In the genomic region with DNA sequence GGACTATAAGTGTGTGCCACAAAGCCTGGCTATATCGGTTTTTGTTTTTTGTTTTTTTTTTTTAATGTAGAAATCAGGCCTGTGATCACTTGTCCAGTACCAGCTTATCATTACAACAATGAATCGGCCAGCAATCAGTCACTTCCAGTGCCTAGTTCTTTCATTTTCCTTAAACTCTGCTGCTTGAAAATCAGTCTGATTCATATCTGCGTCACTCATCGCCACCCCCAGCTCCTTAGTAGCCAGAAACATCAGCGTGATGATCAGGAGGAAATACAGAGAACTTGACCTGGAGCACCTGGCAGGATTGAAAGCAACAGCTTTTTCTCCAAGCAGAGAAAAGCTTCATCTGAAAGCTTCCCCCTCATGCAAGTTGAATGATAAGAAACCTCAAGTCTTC, we compare ENCODE assay signal across 17 cellular contexts.
A peak's percentile ranks its signal among the peaks of the same experiment; 100 is the strongest.
DNase-seq lines count a peak whose midpoint lies in the region; ATAC-seq and TF ChIP-seq lines count a peak whose summit lies in the region.
"Had no signal": no experiment of that assay in that cellular context is flagged by ENCODE, and none has a peak within 500 bp of the region (broad histone marks: within the 10 kb centered on the region; RNA-seq: fewer than 3 reads in every experiment).

No MANE protein-coding gene starts in this region.

- peak overlapping the region; percentile 79 for H3K27ac ChIP-seq in neutrophil
- H3K27ac ChIP-seq: neural progenitor cell had no signal

- H3K4me1 Mint-ChIP-seq in immature natural killer cell: no peaks in the 10 kb centered on the region
- H3K4me1 Mint-ChIP-seq: central memory CD8-positive, alpha-beta T cell had no signal

- H3K4me3 Mint-ChIP-seq in immature natural killer cell: no peak overlapping the region
- H3K4me3 Mint-ChIP-seq: activated CD4-positive, alpha-beta memory T cell treated with anti-CD3 and anti-CD28 coated beads for 36 hours; central memory CD8-positive, alpha-beta T cell; neural progenitor cell had no signal

- peaks cover 28 to 33% of the 10 kb centered on the region in 2 experiments for H3K4me1 ChIP-seq in neutrophil (ENCODE audit: control insufficient read depth in 1 of 2, insufficient read depth in 1 of 2, low read depth in 1 of 2, low read length in 1 of 2)
- H3K4me1 ChIP-seq: neural progenitor cell had no signal

- no peaks in the 10 kb centered on the region for H3K36me3 ChIP-seq in neutrophil
- H3K36me3 ChIP-seq: neural progenitor cell had no signal

- H3K27me3 ChIP-seq in neutrophil: no peaks in the 10 kb centered on the region
- H3K27me3 ChIP-seq: neural progenitor cell had no signal

- no peaks in the 10 kb centered on the region for H3K36me3 Mint-ChIP-seq in immature natural killer cell
- H3K36me3 Mint-ChIP-seq: activated CD4-positive, alpha-beta memory T cell treated with anti-CD3 and anti-CD28 coated beads for 36 hours had no signal

- TF ChIP-seq CTCF in neutrophil (IDR thresholded peaks at IDR 0.05): no peak

- no peaks in the 10 kb centered on the region for H3K9me3 Mint-ChIP-seq in immature natural killer cell
- H3K9me3 Mint-ChIP-seq: activated CD4-positive, alpha-beta memory T cell treated with anti-CD3 and anti-CD28 coated beads for 36 hours; central memory CD8-positive, alpha-beta T cell; neural progenitor cell had no signal

- H3K27ac Mint-ChIP-seq in immature natural killer cell: no peak overlapping the region
- H3K27ac Mint-ChIP-seq: activated CD4-positive, alpha-beta memory T cell treated with anti-CD3 and anti-CD28 coated beads for 36 hours; neural progenitor cell had no signal

- ATAC-seq in esophagus mucosa (peak; percentile 62), HG03135 (IDR thresholded peaks at IDR 0.05; ENCODE audit: unreplicated experiment) (no peak), HG02981 (IDR thresholded peaks at IDR 0.05; ENCODE audit: unreplicated experiment) (no peak)

- H3K27me3 Mint-ChIP-seq in immature natural killer cell (ENCODE audit: low read depth in 3 of 3): peaks cover 0 to 2% (median 1%) of the 10 kb centered on the region in 3 donors
- H3K27me3 Mint-ChIP-seq: activated CD4-positive, alpha-beta memory T cell treated with anti-CD3 and anti-CD28 coated beads for 36 hours; central memory CD8-positive, alpha-beta T cell had no signal

- H3K4me3 ChIP-seq in neutrophil (ENCODE audit: low read depth in 1 of 2, low read length in 1 of 2): no peak overlapping the region
- H3K4me3 ChIP-seq: neural progenitor cell had no signal

- no peaks in the 10 kb centered on the region for H3K9me3 ChIP-seq in neutrophil

- DNase-seq in Daoy (ENCODE audit: low read depth) (peak; percentile 74), RPMI7951 (ENCODE audit: low read depth) (peak; percentile 70), immature natural killer cell (no peak), GOT3 (lab: John Stamatoyannopoulos, UW) (no peak)
- DNase-seq: activated CD4-positive, alpha-beta memory T cell treated with anti-CD3 and anti-CD28 coated beads for 36 hours; activated gamma-delta T cell; DND-41; foreskin melanocyte; NCI-H345; OCI-M1; stimulated activated CD4-positive, alpha-beta T cell treated with anti-CD3 and anti-CD28 coated beads, Interleukin-15, amount 100 ng/mL, for 24 hours had no signal

Comparison
In these comparisons a context has a peak if more than half of its experiments do, and no peak if none do; other contexts are left out.
1. DNase-seq: peak in Daoy (single experiment) and RPMI7951 (single experiment); none in immature natural killer cell (0 of 3) and GOT3 (single experiment).